In the genomic region with DNA sequence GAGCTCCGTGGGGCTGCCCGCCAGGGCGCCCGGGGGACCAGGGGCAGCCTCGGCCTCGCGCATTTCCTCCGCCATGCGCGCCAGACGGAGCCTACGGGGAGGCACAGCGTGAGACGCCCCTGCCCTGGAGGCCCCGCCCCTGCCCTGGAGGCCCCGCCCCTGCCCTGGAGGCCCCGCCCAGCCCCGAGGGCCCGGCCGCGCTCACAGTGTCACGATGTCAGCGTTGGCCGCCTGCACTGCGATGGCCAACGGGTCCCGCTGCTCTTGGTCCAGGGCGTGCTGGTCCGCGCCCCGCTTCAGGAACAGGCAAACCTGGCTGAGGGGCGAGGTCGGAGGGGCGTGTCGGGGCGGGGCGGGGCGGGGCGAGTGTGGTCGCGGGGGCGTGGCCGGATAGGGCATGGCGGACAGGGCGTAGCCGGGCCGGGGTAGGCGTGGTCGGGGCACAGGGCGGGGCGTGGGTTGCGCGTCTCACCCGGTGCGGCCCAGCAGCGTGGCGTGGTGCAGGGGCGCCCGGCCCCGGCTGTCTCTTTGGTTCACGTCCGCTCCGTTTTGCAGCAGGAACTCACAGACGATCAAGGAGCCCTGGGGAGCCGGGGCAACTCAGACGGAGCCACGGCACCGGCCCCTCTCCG, we compare ENCODE assay signal across 1 cellular context.
TF ChIP-seq lines count a peak whose summit lies in the region.

No MANE protein-coding gene starts in this region.

TF ChIP-seq in K562, 482 proteins besides CTCF, POLR2A, EP300 and RAD21:
- TF ChIP-seq FOXM1 (IDR thresholded peaks at IDR 0.05; ENCODE audit: low read depth) (no peak), FOXM1 (CRISPR knock-in tag; IDR thresholded peaks at IDR 0.05; ENCODE audit: low read depth) (no peak), ZC3H11A (IDR thresholded peaks at IDR 0.05; ENCODE audit: low read depth, low read length) (no peak), ZNF12 (CRISPR knock-in tag; IDR thresholded peaks at IDR 0.05) (0 out of 2 replicates have a peak, but pooled peaks have one; percentile 13), ZNF253 (CRISPR knock-in tag; conservative IDR thresholded peaks at IDR 0.05) (no peak), SRF (CRISPR knock-in tag; IDR thresholded peaks at IDR 0.05) (no peak), DACH1 (IDR thresholded peaks at IDR 0.05; ENCODE audit: partially characterized antibody) (no peak), KLF13 (tag; IDR thresholded peaks at IDR 0.05; ENCODE audit: borderline replicate concordance, low read depth) (0 out of 2 replicates have a peak, but pooled peaks have one; percentile 22), POLR2G (IDR thresholded peaks at IDR 0.05; ENCODE audit: low read depth, low read length) (peak; percentile 50), CXXC5 (CRISPR knock-in tag; IDR thresholded peaks at IDR 0.05) (peak; percentile 42), ZBTB17 (CRISPR knock-in tag; IDR thresholded peaks at IDR 0.05) (peak; percentile 23; the same call in 1 of the 2 replicates), MCM7 (IDR thresholded peaks at IDR 0.05) (no peak), HLTF (IDR thresholded peaks at IDR 0.05) (no peak), SP1 (CRISPR knock-in tag; IDR thresholded peaks at IDR 0.05) (peak; percentile 95), HNRNPK (IDR thresholded peaks at IDR 0.05; ENCODE audit: low read depth, low read length, poor library complexity, severe bottlenecking) (peak; percentile 60), SAFB (IDR thresholded peaks at IDR 0.05; ENCODE audit: borderline replicate concordance, low read depth, low read length) (0 out of 2 replicates have a peak, but pooled peaks have one; percentile 57), YY1 (IDR thresholded peaks at IDR 0.05; ENCODE audit: borderline replicate concordance in 1 of 3, control insufficient read depth in 1 of 3, extremely low read depth in 1 of 3, insufficient read depth in 3 of 3, insufficient read length in 1 of 3, insufficient replicate concordance in 2 of 3, low read depth in 1 of 3, low read length in 2 of 3) (peak in 2 of 3 experiments; percentile 79), FOXP1 (CRISPR knock-in tag; IDR thresholded peaks at IDR 0.05) (0 out of 2 replicates have a peak, but pooled peaks have one; percentile 16), CCNT2 (IDR thresholded peaks at IDR 0.05; ENCODE audit: borderline replicate concordance, extremely low read depth, insufficient read length, low read depth, low read length) (peak; percentile 71), HDAC1 (IDR thresholded peaks at IDR 0.05) (peak in 1 of 2 experiments; percentile 49; a peak in 1 of 4 replicates), CREM (IDR thresholded peaks at IDR 0.05; ENCODE audit: low read depth) (peak; percentile 6; the same call in 1 of the 2 replicates), TBP (optimal IDR thresholded peaks at IDR 0.05; ENCODE audit: low read depth, low read length) (peak; percentile 25), TBL1XR1 (IDR thresholded peaks at IDR 0.05; ENCODE audit: low read length in 2 of 2) (no peak), CREB1 (IDR thresholded peaks at IDR 0.05) (peak; percentile 17; the same call in 1 of the 2 replicates), CREB1 (CRISPR knock-in tag; IDR thresholded peaks at IDR 0.05) (no peak), NRF1 (conservative IDR thresholded peaks at IDR 0.05 in 1 of 2, IDR thresholded peaks at IDR 0.05 in 1 of 2) (peak; percentile 39 to 51; a peak in 3 of 4 replicates), GTF2F1 (IDR thresholded peaks at IDR 0.05; ENCODE audit: low read depth, low read length) (0 out of 2 replicates have a peak, but pooled peaks have one; percentile 20), ZNF445 (CRISPR knock-in tag; IDR thresholded peaks at IDR 0.05; ENCODE audit: low read depth) (no peak), ZBTB7A (IDR thresholded peaks at IDR 0.05; ENCODE audit: borderline replicate concordance, control insufficient read depth, low read depth, low read length) (peak; percentile 41; the same call in 1 of the 2 replicates), NFRKB (IDR thresholded peaks at IDR 0.05; ENCODE audit: low read depth) (no peak), SIN3A (IDR thresholded peaks at IDR 0.05; ENCODE audit: borderline replicate concordance in 2 of 2, control insufficient read depth in 1 of 2, low read depth in 2 of 2, low read length in 2 of 2) (0 out of 4 replicates have a peak, but pooled peaks of 1 of the 2 experiments have one; percentile 34), HMGN3 (IDR thresholded peaks at IDR 0.05; ENCODE audit: borderline replicate concordance, extremely low read depth, insufficient read length, low read depth, low read length) (peak; percentile 11), L3MBTL2 (IDR thresholded peaks at IDR 0.05) (peak; percentile 89; the same call in 1 of the 2 replicates), SLC30A9 (CRISPR knock-in tag; IDR thresholded peaks at IDR 0.05) (no peak), MAZ (CRISPR knock-in tag; conservative IDR thresholded peaks at IDR 0.05 in 1 of 2, IDR thresholded peaks at IDR 0.05 in 1 of 2) (peak; percentile 15 to 66; a peak in 2 of 4 replicates), ETV5 (CRISPR knock-in tag; IDR thresholded peaks at IDR 0.05; ENCODE audit: low read depth) (0 out of 2 replicates have a peak, but pooled peaks have one; percentile 19), EGR1 (conservative IDR thresholded peaks at IDR 0.05) (0 out of 2 replicates have a peak, but pooled peaks have one; percentile 27)
- TF ChIP-seq, protein P1, sequence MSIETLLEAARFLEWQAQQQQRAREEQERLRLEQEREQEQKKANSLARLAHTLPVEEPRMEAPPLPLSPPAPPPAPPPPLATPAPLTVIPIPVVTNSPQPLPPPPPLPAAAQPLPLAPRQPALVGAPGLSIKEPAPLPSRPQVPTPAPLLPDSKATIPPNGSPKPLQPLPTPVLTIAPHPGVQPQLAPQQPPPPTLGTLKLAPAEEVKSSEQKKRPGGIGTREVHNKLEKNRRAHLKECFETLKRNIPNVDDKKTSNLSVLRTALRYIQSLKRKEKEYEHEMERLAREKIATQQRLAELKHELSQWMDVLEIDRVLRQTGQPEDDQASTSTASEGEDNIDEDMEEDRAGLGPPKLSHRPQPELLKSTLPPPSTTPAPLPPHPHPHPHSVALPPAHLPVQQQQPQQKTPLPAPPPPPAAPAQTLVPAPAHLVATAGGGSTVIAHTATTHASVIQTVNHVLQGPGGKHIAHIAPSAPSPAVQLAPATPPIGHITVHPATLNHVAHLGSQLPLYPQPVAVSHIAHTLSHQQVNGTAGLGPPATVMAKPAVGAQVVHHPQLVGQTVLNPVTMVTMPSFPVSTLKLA (conservative IDR thresholded peaks at IDR 0.05): peak in 1 of 2 experiments; percentile 72; a peak in 2 of 4 replicates
- TF ChIP-seq, protein P2, sequence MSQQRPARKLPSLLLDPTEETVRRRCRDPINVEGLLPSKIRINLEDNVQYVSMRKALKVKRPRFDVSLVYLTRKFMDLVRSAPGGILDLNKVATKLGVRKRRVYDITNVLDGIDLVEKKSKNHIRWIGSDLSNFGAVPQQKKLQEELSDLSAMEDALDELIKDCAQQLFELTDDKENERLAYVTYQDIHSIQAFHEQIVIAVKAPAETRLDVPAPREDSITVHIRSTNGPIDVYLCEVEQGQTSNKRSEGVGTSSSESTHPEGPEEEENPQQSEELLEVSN (IDR thresholded peaks at IDR 0.05; ENCODE audit: borderline replicate concordance in 1 of 2, extremely low read depth in 1 of 2, insufficient read depth in 1 of 2, insufficient read length in 1 of 2, low read depth in 1 of 2, low read length in 1 of 2, poor library complexity in 1 of 2, severe bottlenecking in 1 of 2): peak; percentile 74 to 91
- TF ChIP-seq, protein P3, sequence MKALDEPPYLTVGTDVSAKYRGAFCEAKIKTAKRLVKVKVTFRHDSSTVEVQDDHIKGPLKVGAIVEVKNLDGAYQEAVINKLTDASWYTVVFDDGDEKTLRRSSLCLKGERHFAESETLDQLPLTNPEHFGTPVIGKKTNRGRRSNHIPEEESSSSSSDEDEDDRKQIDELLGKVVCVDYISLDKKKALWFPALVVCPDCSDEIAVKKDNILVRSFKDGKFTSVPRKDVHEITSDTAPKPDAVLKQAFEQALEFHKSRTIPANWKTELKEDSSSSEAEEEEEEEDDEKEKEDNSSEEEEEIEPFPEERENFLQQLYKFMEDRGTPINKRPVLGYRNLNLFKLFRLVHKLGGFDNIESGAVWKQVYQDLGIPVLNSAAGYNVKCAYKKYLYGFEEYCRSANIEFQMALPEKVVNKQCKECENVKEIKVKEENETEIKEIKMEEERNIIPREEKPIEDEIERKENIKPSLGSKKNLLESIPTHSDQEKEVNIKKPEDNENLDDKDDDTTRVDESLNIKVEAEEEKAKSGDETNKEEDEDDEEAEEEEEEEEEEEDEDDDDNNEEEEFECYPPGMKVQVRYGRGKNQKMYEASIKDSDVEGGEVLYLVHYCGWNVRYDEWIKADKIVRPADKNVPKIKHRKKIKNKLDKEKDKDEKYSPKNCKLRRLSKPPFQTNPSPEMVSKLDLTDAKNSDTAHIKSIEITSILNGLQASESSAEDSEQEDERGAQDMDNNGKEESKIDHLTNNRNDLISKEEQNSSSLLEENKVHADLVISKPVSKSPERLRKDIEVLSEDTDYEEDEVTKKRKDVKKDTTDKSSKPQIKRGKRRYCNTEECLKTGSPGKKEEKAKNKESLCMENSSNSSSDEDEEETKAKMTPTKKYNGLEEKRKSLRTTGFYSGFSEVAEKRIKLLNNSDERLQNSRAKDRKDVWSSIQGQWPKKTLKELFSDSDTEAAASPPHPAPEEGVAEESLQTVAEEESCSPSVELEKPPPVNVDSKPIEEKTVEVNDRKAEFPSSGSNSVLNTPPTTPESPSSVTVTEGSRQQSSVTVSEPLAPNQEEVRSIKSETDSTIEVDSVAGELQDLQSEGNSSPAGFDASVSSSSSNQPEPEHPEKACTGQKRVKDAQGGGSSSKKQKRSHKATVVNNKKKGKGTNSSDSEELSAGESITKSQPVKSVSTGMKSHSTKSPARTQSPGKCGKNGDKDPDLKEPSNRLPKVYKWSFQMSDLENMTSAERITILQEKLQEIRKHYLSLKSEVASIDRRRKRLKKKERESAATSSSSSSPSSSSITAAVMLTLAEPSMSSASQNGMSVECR (CRISPR knock-in tag; IDR thresholded peaks at IDR 0.05): peak; percentile 59
- TF ChIP-seq, protein P4, sequence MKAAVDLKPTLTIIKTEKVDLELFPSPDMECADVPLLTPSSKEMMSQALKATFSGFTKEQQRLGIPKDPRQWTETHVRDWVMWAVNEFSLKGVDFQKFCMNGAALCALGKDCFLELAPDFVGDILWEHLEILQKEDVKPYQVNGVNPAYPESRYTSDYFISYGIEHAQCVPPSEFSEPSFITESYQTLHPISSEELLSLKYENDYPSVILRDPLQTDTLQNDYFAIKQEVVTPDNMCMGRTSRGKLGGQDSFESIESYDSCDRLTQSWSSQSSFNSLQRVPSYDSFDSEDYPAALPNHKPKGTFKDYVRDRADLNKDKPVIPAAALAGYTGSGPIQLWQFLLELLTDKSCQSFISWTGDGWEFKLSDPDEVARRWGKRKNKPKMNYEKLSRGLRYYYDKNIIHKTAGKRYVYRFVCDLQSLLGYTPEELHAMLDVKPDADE (conservative IDR thresholded peaks at IDR 0.05; ENCODE audit: control insufficient read depth, low read depth, low read length): peak; percentile 58
- TF ChIP-seq, protein P5, sequence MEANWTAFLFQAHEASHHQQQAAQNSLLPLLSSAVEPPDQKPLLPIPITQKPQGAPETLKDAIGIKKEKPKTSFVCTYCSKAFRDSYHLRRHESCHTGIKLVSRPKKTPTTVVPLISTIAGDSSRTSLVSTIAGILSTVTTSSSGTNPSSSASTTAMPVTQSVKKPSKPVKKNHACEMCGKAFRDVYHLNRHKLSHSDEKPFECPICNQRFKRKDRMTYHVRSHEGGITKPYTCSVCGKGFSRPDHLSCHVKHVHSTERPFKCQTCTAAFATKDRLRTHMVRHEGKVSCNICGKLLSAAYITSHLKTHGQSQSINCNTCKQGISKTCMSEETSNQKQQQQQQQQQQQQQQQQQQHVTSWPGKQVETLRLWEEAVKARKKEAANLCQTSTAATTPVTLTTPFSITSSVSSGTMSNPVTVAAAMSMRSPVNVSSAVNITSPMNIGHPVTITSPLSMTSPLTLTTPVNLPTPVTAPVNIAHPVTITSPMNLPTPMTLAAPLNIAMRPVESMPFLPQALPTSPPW (CRISPR knock-in tag; IDR thresholded peaks at IDR 0.05): peak; percentile 48; the same call in 1 of the 2 replicates
- TF ChIP-seq, protein P6, sequence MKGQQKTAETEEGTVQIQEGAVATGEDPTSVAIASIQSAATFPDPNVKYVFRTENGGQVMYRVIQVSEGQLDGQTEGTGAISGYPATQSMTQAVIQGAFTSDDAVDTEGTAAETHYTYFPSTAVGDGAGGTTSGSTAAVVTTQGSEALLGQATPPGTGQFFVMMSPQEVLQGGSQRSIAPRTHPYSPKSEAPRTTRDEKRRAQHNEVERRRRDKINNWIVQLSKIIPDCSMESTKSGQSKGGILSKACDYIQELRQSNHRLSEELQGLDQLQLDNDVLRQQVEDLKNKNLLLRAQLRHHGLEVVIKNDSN (CRISPR knock-in tag; IDR thresholded peaks at IDR 0.05): no peak
- TF ChIP-seq, protein P7, sequence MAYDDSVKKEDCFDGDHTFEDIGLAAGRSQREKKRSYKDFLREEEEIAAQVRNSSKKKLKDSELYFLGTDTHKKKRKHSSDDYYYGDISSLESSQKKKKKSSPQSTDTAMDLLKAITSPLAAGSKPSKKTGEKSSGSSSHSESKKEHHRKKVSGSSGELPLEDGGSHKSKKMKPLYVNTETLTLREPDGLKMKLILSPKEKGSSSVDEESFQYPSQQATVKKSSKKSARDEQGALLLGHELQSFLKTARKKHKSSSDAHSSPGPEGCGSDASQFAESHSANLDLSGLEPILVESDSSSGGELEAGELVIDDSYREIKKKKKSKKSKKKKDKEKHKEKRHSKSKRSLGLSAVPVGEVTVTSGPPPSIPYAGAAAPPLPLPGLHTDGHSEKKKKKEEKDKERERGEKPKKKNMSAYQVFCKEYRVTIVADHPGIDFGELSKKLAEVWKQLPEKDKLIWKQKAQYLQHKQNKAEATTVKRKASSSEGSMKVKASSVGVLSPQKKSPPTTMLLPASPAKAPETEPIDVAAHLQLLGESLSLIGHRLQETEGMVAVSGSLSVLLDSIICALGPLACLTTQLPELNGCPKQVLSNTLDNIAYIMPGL (CRISPR knock-in tag; IDR thresholded peaks at IDR 0.05): no peak
